ENCODE assay signal across 1 cellular context in genomic region chr17:77380411-77381184, GRCh38.
TF ChIP-seq lines count a peak whose summit lies in the region.

No MANE protein-coding gene starts in this region.

TF ChIP-seq in GM23338, 12 proteins besides CTCF, POLR2A, EP300 and RAD21 (continued from another document):
- TF ChIP-seq ETS1 (IDR thresholded peaks at IDR 0.05) (no peak), EZH2 (IDR thresholded peaks at IDR 0.05; ENCODE audit: low read depth, unreplicated experiment) (no peak), CREB1 (CRISPR knock-in tag; IDR thresholded peaks at IDR 0.05; ENCODE audit: low read depth) (no peak), STAT1 (IDR thresholded peaks at IDR 0.05; ENCODE audit: unreplicated experiment) (no peak), ZNF462 (CRISPR knock-in tag; IDR thresholded peaks at IDR 0.05) (no peak), JUNB (IDR thresholded peaks at IDR 0.05; ENCODE audit: unreplicated experiment) (no peak), ZNF331 (CRISPR knock-in tag; IDR thresholded peaks at IDR 0.05; ENCODE audit: low read depth) (no peak), ZNF114 (CRISPR knock-in tag; IDR thresholded peaks at IDR 0.05) (no peak)
